32 cellular contexts compared by ENCODE assay signal in the genomic region with DNA sequence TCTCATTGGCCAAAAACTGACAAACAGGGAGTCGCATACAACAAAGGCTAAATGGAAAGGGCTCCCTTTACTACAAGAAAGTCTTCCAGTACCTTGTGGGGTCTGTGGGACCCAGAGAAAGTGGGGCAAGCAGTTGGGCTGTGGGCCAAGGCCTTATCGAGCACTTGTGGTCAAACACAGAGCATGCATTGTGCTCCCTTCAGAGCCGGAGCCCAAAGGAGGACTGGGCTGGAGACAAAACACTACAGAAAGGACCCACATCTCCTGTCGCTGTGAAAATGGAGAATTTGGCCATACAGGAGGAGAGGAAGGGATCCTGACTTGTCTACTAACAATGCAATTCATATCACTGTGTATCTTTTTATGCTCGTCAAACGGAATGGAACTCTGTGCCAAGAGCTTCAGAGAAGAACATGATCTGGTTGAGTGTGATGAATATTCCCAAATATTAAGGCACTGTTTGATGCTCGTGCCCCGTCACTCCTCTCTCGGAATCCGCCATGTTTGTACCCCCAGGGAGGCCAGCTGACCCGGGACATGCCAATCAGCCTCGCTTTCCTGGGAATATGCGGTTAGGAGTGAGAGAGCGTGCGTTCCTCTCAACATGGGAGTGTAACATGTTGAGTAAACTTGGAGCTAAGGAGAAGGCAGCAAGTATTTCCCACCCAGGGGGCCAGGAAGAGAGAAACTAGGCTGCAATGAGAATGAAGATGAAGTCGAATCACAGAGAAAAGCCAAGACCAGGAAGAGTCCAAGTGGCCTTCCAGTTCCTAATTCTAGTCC. TPM values are rescaled to one million over a fixed set of nuclear protein-coding genes. Genes with fewer than 3 reads are reported as not detected.
DNase-seq lines count a peak whose midpoint lies in the region; ATAC-seq, FAIRE-seq and TF ChIP-seq lines count a peak whose summit lies in the region.
"Had no signal": no experiment of that assay in that cellular context is flagged by ENCODE, and none has a peak within 500 bp of the region (broad histone marks: within the 10 kb centered on the region; RNA-seq: fewer than 3 reads in every experiment).

No MANE protein-coding gene starts in this region.

- H3K27me3 ChIP-seq in PC-3 (ENCODE audit: low read length): no peaks in the 10 kb centered on the region
- peaks cover 2 to 5% of the 10 kb centered on the region in 2 experiments for H3K27me3 ChIP-seq in endothelial cell of umbilical vein (ENCODE audit: control insufficient read depth in 2 of 2, insufficient read depth in 2 of 2, low read length in 2 of 2)
- no peaks in the 10 kb centered on the region for H3K27me3 ChIP-seq in smooth muscle cell (ENCODE audit: low read depth)
- H3K27me3 ChIP-seq: ascending aorta, heart right ventricle, testis had no signal

- H3K4me2 ChIP-seq in PC-3 (ENCODE audit: low read length) (0 out of 2 replicates have a peak overlapping the region, but pooled peaks have one; percentile 6), endothelial cell of umbilical vein (ENCODE audit: insufficient read depth, low read length) (peak overlapping the region; percentile 12), smooth muscle cell (peak overlapping the region; percentile 61)

- no peaks in the 10 kb centered on the region for H3K9me2 ChIP-seq in PC-3 (replicated peaks; ENCODE audit: low read length)

- no peaks in the 10 kb centered on the region for H4K20me1 ChIP-seq in PC-3 (ENCODE audit: low read length)
- no peaks in the 10 kb centered on the region for H4K20me1 ChIP-seq in endothelial cell of umbilical vein (replicated peaks; ENCODE audit: control insufficient read depth, extremely low read depth, insufficient read depth, low read length)
- no peaks in the 10 kb centered on the region for H4K20me1 ChIP-seq in smooth muscle cell (ENCODE audit: low read depth)

- H3K79me2 ChIP-seq in PC-3 (ENCODE audit: low read length) (no peaks in the 10 kb centered on the region), endothelial cell of umbilical vein (ENCODE audit: control insufficient read depth, insufficient read depth, low read length) (no peaks in the 10 kb centered on the region), smooth muscle cell (ENCODE audit: low read depth) (no peaks in the 10 kb centered on the region)

- 96% methylated on average over 16 of the region's 16 CpGs for WGBS in smooth muscle cell (ENCODE audit: low lambda C conversion rate)

- no peak overlapping the region for H3K9ac ChIP-seq in PC-3 (ENCODE audit: low read length)
- no peak overlapping the region for H3K9ac ChIP-seq in endothelial cell of umbilical vein (replicated peaks; ENCODE audit: extremely low read depth, insufficient read depth, low read length)
- H3K9ac ChIP-seq in smooth muscle cell (ENCODE audit: low read depth): no peak overlapping the region

- no peak for TF ChIP-seq POLR2A in endothelial cell of umbilical vein (IDR thresholded peaks at IDR 0.05; ENCODE audit: low read depth, low read length)

- no peak overlapping the region for H2AFZ ChIP-seq in PC-3 (ENCODE audit: low read length)
- H2AFZ ChIP-seq in endothelial cell of umbilical vein (ENCODE audit: low read depth, low read length): peak overlapping the region; percentile 38
- H2AFZ ChIP-seq in smooth muscle cell (ENCODE audit: low read depth): no peak overlapping the region

- H3K4me3 ChIP-seq in PC-3 (ENCODE audit: low read length) (no peak overlapping the region), endothelial cell of umbilical vein (replicated peaks in 1 of 3; ENCODE audit: insufficient read depth in 1 of 3, low read depth in 1 of 3, low read length in 3 of 3) (no peak overlapping the region), smooth muscle cell (no peak overlapping the region)
- H3K4me3 ChIP-seq: ascending aorta, heart right ventricle, testis had no signal

- H3K27ac ChIP-seq in PC-3 (ENCODE audit: low read length): no peak overlapping the region
- H3K27ac ChIP-seq in endothelial cell of umbilical vein (ENCODE audit: insufficient read depth, low read depth, low read length): no peak overlapping the region
- peak overlapping the region; percentile 52 for H3K27ac ChIP-seq in smooth muscle cell (ENCODE audit: low read depth)
- H3K27ac ChIP-seq: ascending aorta, heart right ventricle, testis had no signal

- H3K9me1 ChIP-seq in endothelial cell of umbilical vein (replicated peaks; ENCODE audit: control insufficient read depth, extremely low read depth, insufficient read depth, low read length): no peaks in the 10 kb centered on the region

- ATAC-seq in PC-3 (no peak), GM18873 (IDR thresholded peaks at IDR 0.05; ENCODE audit: low FRiP score, unreplicated experiment) (no peak)
- ATAC-seq: activated CD8-positive, alpha-beta memory T cell treated with anti-CD3 and anti-CD28 coated beads, Interleukin-2, amount 10 ng/mL, durations not matched to agents 7 days and 5 days; activated T-cell treated with anti-CD3 and anti-CD28 coated beads, Interleukin-2, amount 50 U/mL, for 4 hours; heart right ventricle; naive thymus-derived CD4-positive, alpha-beta T cell; Right ventricle myocardium inferior; T-helper 17 cell had no signal

- dilution Hi-C loops in endothelial cell of umbilical vein (cut with MboI; ENCODE audit: extremely low pct_ligation_motif_present, low sequenced_read_pairs): no loop called here

- CTCF ChIA-PET in PC-3 (lab: Charles Lee): no interaction called here
- CTCF ChIA-PET in endothelial cell of umbilical vein (lab: Charles Lee): interaction anchor here (1.9 kb wide), 1 partner anchor 10 kb away, joined by 4 read pairs; no protein-coding TSS in a partner anchor

- TF ChIP-seq CTCF in PC-3 (conservative IDR thresholded peaks at IDR 0.05; ENCODE audit: low read depth, low read length) (no peak), endothelial cell of umbilical vein (IDR thresholded peaks at IDR 0.05; ENCODE audit: extremely low read depth in 1 of 2, insufficient read depth in 1 of 2, low read depth in 1 of 2, low read length in 2 of 2) (no peak), smooth muscle cell (IDR thresholded peaks at IDR 0.05; ENCODE audit: borderline replicate concordance, insufficient read depth, poor library complexity, severe bottlenecking) (no peak)

- peak; percentile 42 for DNase-seq in COLO829 (ENCODE audit: low spot score)
- DNase-seq in PC-3: no peak
- DNase-seq in endothelial cell of umbilical vein (ENCODE audit: low read depth, low spot score): no peak
- no peak for DNase-seq in smooth muscle cell (lab: John Stamatoyannopoulos, UW; ENCODE audit: unreplicated experiment)
- DNase-seq in retina: no peak
- DNase-seq in effector CD8-positive, alpha-beta T cell (lab: John Stamatoyannopoulos, UW): no peak
- DNase-seq: activated CD8-positive, alpha-beta memory T cell treated with anti-CD3 and anti-CD28 coated beads, Interleukin-2, amount 10 ng/mL, durations not matched to agents 7 days and 5 days; activated gamma-delta T cell; activated naive CD8-positive, alpha-beta T cell treated with anti-CD3 and anti-CD28 coated beads, Interleukin-2, amount 10 ng/mL, durations not matched to agents 7 days and 5 days; activated T-cell treated with anti-CD3 and anti-CD28 coated beads, Interleukin-2, amount 50 U/mL, for 4 hours; C1 segment of cervical spinal cord; central memory CD4-positive, alpha-beta T cell; DMS79; endodermal cell; GF-D8; GOT3; heart right ventricle; KBM-7; midbrain; MM.1S; naive thymus-derived CD4-positive, alpha-beta T cell; NCI-H1105 treated with DMSO at 0.1 percent for 48 hours; NCI-H187 treated with DMSO at 0.1 percent for 48 hours; NCI-H510A treated with DMSO at 0.1 percent for 48 hours; occipital lobe; T-helper 17 cell; testis had no signal

- POLR2A ChIA-PET in PC-3 (lab: Charles Lee; ENCODE audit: unreplicated experiment): no interaction called here
- POLR2A ChIA-PET in endothelial cell of umbilical vein (lab: Charles Lee): no interaction called here

- H3F3A ChIP-seq in PC-3 (ENCODE audit: low read length, unreplicated experiment): no peaks in the 10 kb centered on the region
- peaks cover 8% of the 10 kb centered on the region for H3F3A ChIP-seq in smooth muscle cell (ENCODE audit: low read depth)

- BruUV-seq in PC-3 (replicated peaks; lab: Mats Ljungman, UMichigan): no TSS peak
- no TSS peak for BruUV-seq in endothelial cell of umbilical vein (replicated peaks; lab: Mats Ljungman, UMichigan)

- intact Hi-C loops in PC-3 (cut with micrococcal nuclease) (no loop called here), endothelial cell of umbilical vein (cut with micrococcal nuclease) (no loop called here)

- H3K36me3 ChIP-seq in PC-3 (ENCODE audit: low read depth, low read length) (no peaks in the 10 kb centered on the region), endothelial cell of umbilical vein (ENCODE audit: control insufficient read depth in 2 of 2, extremely low read depth in 1 of 2, insufficient read depth in 2 of 2, low read length in 2 of 2) (no peaks in the 10 kb centered on the region), smooth muscle cell (ENCODE audit: low read depth) (no peaks in the 10 kb centered on the region)
- H3K36me3 ChIP-seq: ascending aorta, heart right ventricle had no signal

- no peaks in the 10 kb centered on the region for H3K9me3 ChIP-seq in PC-3 (ENCODE audit: low read length)
- H3K9me3 ChIP-seq in endothelial cell of umbilical vein (replicated peaks; ENCODE audit: control insufficient read depth, insufficient read depth, low read length): no peaks in the 10 kb centered on the region
- no peaks in the 10 kb centered on the region for H3K9me3 ChIP-seq in smooth muscle cell (replicated peaks; ENCODE audit: low read depth)
- H3K9me3 ChIP-seq: ascending aorta, testis had no signal

- FAIRE-seq in endothelial cell of umbilical vein (lab: Jason Lieb, UNC): no peak
- FAIRE-seq: TTC549, urothelium cell line had no signal

- H3K4me1 ChIP-seq in PC-3 (ENCODE audit: insufficient read depth, low read length) (peaks cover 13% of the 10 kb centered on the region), endothelial cell of umbilical vein (ENCODE audit: control insufficient read depth, extremely low read depth, insufficient read depth, low read length) (peaks cover 4% of the 10 kb centered on the region), smooth muscle cell (ENCODE audit: low read depth) (no peaks in the 10 kb centered on the region)
- H3K4me1 ChIP-seq: ascending aorta had no signal

TF ChIP-seq in endothelial cell of umbilical vein, 7 proteins besides CTCF, POLR2A, EP300 and RAD21 (continues in another document):
- no peak for TF ChIP-seq MYC (IDR thresholded peaks at IDR 0.05; ENCODE audit: low read depth, low read length)
- no peak for TF ChIP-seq JUN (IDR thresholded peaks at IDR 0.05; ENCODE audit: borderline replicate concordance, insufficient read depth, insufficient read length, low read depth)

RNA-seq across cellular contexts. Expression of a gene that starts 36.9 kb away (rescaled TPM):
- total RNA-seq in PC-3 (2014; rRNA removed) (8.2 and 9.1 TPM in 2 replicates), endothelial cell of umbilical vein (13.5 and 13.9 TPM in 2 replicates), smooth muscle cell (11.9 and 14.2 TPM in 2 replicates)
- polyA plus RNA-seq in endothelial cell of umbilical vein (9.9 and 11.4 TPM in 2 replicates), smooth muscle cell (13.8 and 16.9 TPM in 2 replicates)
- 8.5 and 9.1 TPM in 2 replicates for polyA plus RNA-seq in endothelial cell of umbilical vein (2011; cell fraction: cytosol; rRNA removed)
- 9.0 and 9.4 TPM in 2 replicates for polyA plus RNA-seq in endothelial cell of umbilical vein (2011; cell fraction: nucleus; rRNA removed)
- polyA plus RNA-seq in endothelial cell of umbilical vein (2012): 6.7 and 8.4 TPM in 2 replicates
- 23.3 and 32.0 TPM in 2 replicates for polyA minus RNA-seq in endothelial cell of umbilical vein
- 9.8 TPM for polyA minus RNA-seq in endothelial cell of umbilical vein (2011; cell fraction: cytosol; rRNA and poly(A)+ RNA removed)
- polyA minus RNA-seq in endothelial cell of umbilical vein (2011; cell fraction: nucleus; rRNA and poly(A)+ RNA removed): 13.2 and 15.7 TPM in 2 replicates

Comparison
In these comparisons a context has a peak if more than half of its experiments do, and no peak if none do; other contexts are left out.
1. H3K4me2 ChIP-seq: peak in every context shown above with its lines; median percentile 61 in smooth muscle cell; 12 in endothelial cell of umbilical vein; 6 in PC-3.